Comparison of ENCODE assay signal across 1 cellular context in the genomic region with DNA sequence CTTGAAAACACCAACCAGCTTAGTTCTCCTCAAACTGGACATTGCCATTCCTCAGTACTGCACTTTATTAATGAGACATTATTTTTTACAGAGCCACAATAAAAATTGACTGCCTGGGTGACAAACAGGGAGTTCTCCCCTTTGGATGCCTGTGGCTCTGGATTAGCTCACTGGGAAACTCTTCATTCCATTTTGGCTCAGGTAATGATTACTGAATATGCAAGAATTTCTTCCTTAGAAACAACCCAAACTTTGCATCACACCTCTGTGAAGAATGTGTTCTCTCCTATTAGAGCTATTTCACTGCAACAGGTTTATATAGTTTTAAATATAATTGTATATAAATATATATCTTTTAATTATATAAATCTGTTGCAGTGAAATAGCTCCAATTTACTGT.
TF ChIP-seq lines count a peak whose summit lies in the region.

No MANE protein-coding gene starts in this region.

TF ChIP-seq in HCT116, 20 proteins besides CTCF, POLR2A, EP300 and RAD21 (continued from another document):
- TF ChIP-seq, protein P1, sequence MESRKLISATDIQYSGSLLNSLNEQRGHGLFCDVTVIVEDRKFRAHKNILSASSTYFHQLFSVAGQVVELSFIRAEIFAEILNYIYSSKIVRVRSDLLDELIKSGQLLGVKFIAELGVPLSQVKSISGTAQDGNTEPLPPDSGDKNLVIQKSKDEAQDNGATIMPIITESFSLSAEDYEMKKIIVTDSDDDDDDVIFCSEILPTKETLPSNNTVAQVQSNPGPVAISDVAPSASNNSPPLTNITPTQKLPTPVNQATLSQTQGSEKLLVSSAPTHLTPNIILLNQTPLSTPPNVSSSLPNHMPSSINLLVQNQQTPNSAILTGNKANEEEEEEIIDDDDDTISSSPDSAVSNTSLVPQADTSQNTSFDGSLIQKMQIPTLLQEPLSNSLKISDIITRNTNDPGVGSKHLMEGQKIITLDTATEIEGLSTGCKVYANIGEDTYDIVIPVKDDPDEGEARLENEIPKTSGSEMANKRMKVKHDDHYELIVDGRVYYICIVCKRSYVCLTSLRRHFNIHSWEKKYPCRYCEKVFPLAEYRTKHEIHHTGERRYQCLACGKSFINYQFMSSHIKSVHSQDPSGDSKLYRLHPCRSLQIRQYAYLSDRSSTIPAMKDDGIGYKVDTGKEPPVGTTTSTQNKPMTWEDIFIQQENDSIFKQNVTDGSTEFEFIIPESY (IDR thresholded peaks at IDR 0.05; ENCODE audit: extremely low read depth, insufficient replicate concordance, low read length): no peak
- TF ChIP-seq TCF7L2 (IDR thresholded peaks at IDR 0.05; ENCODE audit: borderline replicate concordance, extremely low read depth, insufficient read depth, insufficient read length): no peak
- TF ChIP-seq ZFX (IDR thresholded peaks at IDR 0.05): no peak
- TF ChIP-seq EZH2phosphoT487 (IDR thresholded peaks at IDR 0.05; ENCODE audit: borderline replicate concordance): no peak
- no peak for TF ChIP-seq EGR1 (IDR thresholded peaks at IDR 0.05; ENCODE audit: low read depth)
- no peak for TF ChIP-seq ELF1 (IDR thresholded peaks at IDR 0.05; ENCODE audit: borderline replicate concordance, low read depth)
- no peak for TF ChIP-seq CEBPB (IDR thresholded peaks at IDR 0.05; ENCODE audit: low read depth)
- TF ChIP-seq ZNF274 (IDR thresholded peaks at IDR 0.05; ENCODE audit: low read depth, low read length): no peak
- no peak for TF ChIP-seq CBX3 (IDR thresholded peaks at IDR 0.05; ENCODE audit: low read depth)
- TF ChIP-seq EZH2 (IDR thresholded peaks at IDR 0.05): no peak
- TF ChIP-seq FOSL1 (IDR thresholded peaks at IDR 0.05; ENCODE audit: low read depth): no peak
- TF ChIP-seq, protein P2, sequence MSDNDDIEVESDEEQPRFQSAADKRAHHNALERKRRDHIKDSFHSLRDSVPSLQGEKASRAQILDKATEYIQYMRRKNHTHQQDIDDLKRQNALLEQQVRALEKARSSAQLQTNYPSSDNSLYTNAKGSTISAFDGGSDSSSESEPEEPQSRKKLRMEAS (IDR thresholded peaks at IDR 0.05): no peak
- no peak for TF ChIP-seq YY1 (IDR thresholded peaks at IDR 0.05; ENCODE audit: extremely low read depth, insufficient replicate concordance, low read depth, low read length)
